ENCODE assay signal across 22 cellular contexts in genomic region chr15:93566777-93567176, GRCh38.
DNase-seq lines count a peak whose midpoint lies in the region; ATAC-seq and TF ChIP-seq lines count a peak whose summit lies in the region.
"Had no signal": no experiment of that assay in that cellular context is flagged by ENCODE, and none has a peak within 500 bp of the region (broad histone marks: within the 10 kb centered on the region; RNA-seq: fewer than 3 reads in every experiment).

No MANE protein-coding gene starts in this region.

- H3K36me3 ChIP-seq in A673 (ENCODE audit: insufficient read depth, low read length, poor library complexity, severe bottlenecking), result no peaks in the 10 kb centered on the region

- TF ChIP-seq CTCF in A673 (conservative IDR thresholded peaks at IDR 0.05; ENCODE audit: low read depth, low read length) (no peak), epithelial cell of proximal tubule (conservative IDR thresholded peaks at IDR 0.05; ENCODE audit: low read depth, low read length) (peak; percentile 5)

- H3K27me3 ChIP-seq in A673 (replicated peaks; ENCODE audit: insufficient read depth, low read depth, low read length, poor library complexity), result no peaks in the 10 kb centered on the region

- BruUV-seq in A673 (replicated peaks; lab: Mats Ljungman, UMichigan), result no TSS peak

- H3K4me3 ChIP-seq in A673 (ENCODE audit: low read depth, low read length, poor library complexity, severe bottlenecking), result no peak overlapping the region
- H3K4me3 ChIP-seq in epithelial cell of proximal tubule (ENCODE audit: low read depth, low read length), result no peak overlapping the region
- H3K4me3 ChIP-seq: psoas muscle had no signal

- H3K4me1 Mint-ChIP-seq in activated CD8-positive, alpha-beta memory T cell treated with anti-CD3 and anti-CD28 coated beads, Interleukin-2, amount 10 ng/mL, durations not matched to agents 7 days and 5 days, result peaks cover 6% of the 10 kb centered on the region
- H3K4me1 Mint-ChIP-seq: central memory CD8-positive, alpha-beta T cell; T-helper 17 cell had no signal

- no peaks in the 10 kb centered on the region for H3K27me3 Mint-ChIP-seq in activated CD8-positive, alpha-beta memory T cell treated with anti-CD3 and anti-CD28 coated beads, Interleukin-2, amount 10 ng/mL, durations not matched to agents 7 days and 5 days

- no peaks in the 10 kb centered on the region for H3K9me3 ChIP-seq in A673 (ENCODE audit: low read depth, low read length, poor library complexity, severe bottlenecking)
- H3K9me3 ChIP-seq: psoas muscle had no signal

- CTCF ChIA-PET in A673 (lab: Charles Lee), result no interaction called here
- CTCF ChIA-PET in activated CD8-positive, alpha-beta memory T cell treated with anti-CD3 and anti-CD28 coated beads, Interleukin-2, amount 10 ng/mL, durations not matched to agents 7 days and 5 days (lab: Charles Lee), result no interaction called here

- no peaks in the 10 kb centered on the region for H3K36me3 Mint-ChIP-seq in activated CD8-positive, alpha-beta memory T cell treated with anti-CD3 and anti-CD28 coated beads, Interleukin-2, amount 10 ng/mL, durations not matched to agents 7 days and 5 days

- H3K4me1 ChIP-seq in A673 (ENCODE audit: insufficient read depth, low read length, poor library complexity, severe bottlenecking), result no peaks in the 10 kb centered on the region
- H3K4me1 ChIP-seq: psoas muscle had no signal

- DNase-seq in A673 (ENCODE audit: low spot score) (peak; percentile 4), COLO668 (lab: John Stamatoyannopoulos, UW; ENCODE audit: unreplicated experiment) (peak; percentile 12), NCI-H748 treated with DMSO at 0.1 percent for 48 hours (lab: John Stamatoyannopoulos, UW) (peak; percentile 8), epithelial cell of proximal tubule (ENCODE audit: low read depth) (no peak), SK-N-DZ (ENCODE audit: low spot score) (no peak), NOMO-1 treated with dmso at 0.1 percent for 144 hours (lab: John Stamatoyannopoulos, UW; ENCODE audit: unreplicated experiment) (no peak)
- DNase-seq in activated CD8-positive, alpha-beta memory T cell treated with anti-CD3 and anti-CD28 coated beads, Interleukin-2, amount 10 ng/mL, durations not matched to agents 7 days and 5 days, result no peak
- DNase-seq: AML-193; effector memory CD4-positive, alpha-beta T cell; HCEC 1CT; KBM-7; kidney glomerular epithelial cell; midbrain; NCI-H1092 treated with DMSO at 0.1 percent for 48 hours; NCI-H2171; psoas muscle; stimulated activated CD8-positive, alpha-beta memory T cell treated with anti-CD3 and anti-CD28 coated beads, Interleukin-4, amount 100 ng/mL, for 48 hours; T-helper 17 cell had no signal

- intact Hi-C loops in A673 (cut with micrococcal nuclease; ENCODE audit: unreplicated experiment), result no loop called here

- H3K27ac Mint-ChIP-seq in activated CD8-positive, alpha-beta memory T cell treated with anti-CD3 and anti-CD28 coated beads, Interleukin-2, amount 10 ng/mL, durations not matched to agents 7 days and 5 days, result no peak overlapping the region
- H3K27ac Mint-ChIP-seq: activated T-helper 2 cell treated with anti-CD3 and anti-CD28 coated beads, Interferon-gamma antibody, Interleukin-2, Interleukin-4, amounts not matched to agents 10 μg/mL and 5 μg/mL and 100 μg/mL, durations not matched to agents 14 hours and 24 hours and 36 hours; T-helper 17 cell had no signal

- POLR2A ChIA-PET in A673 (lab: Charles Lee; ENCODE audit: low non-redundant PET), result no interaction called here

- H3K4me3 Mint-ChIP-seq in activated CD8-positive, alpha-beta memory T cell treated with anti-CD3 and anti-CD28 coated beads, Interleukin-2, amount 10 ng/mL, durations not matched to agents 7 days and 5 days, result no peak overlapping the region
- H3K4me3 Mint-ChIP-seq: central memory CD8-positive, alpha-beta T cell; T-helper 17 cell had no signal

- no peak overlapping the region for H3K27ac ChIP-seq in A673 (ENCODE audit: low read depth, low read length, poor library complexity, severe bottlenecking)
- H3K27ac ChIP-seq: HL-60, psoas muscle had no signal

- ATAC-seq in activated CD8-positive, alpha-beta memory T cell treated with anti-CD3 and anti-CD28 coated beads, Interleukin-2, amount 10 ng/mL, durations not matched to agents 7 days and 5 days, result no peak
- no peak for ATAC-seq in HG03097 (IDR thresholded peaks at IDR 0.05; ENCODE audit: low FRiP score, unreplicated experiment)
- ATAC-seq: T-helper 17 cell had no signal

- no peaks in the 10 kb centered on the region for H3K9me3 Mint-ChIP-seq in activated CD8-positive, alpha-beta memory T cell treated with anti-CD3 and anti-CD28 coated beads, Interleukin-2, amount 10 ng/mL, durations not matched to agents 7 days and 5 days (ENCODE audit: low read depth)
- H3K9me3 Mint-ChIP-seq: activated T-helper 2 cell treated with anti-CD3 and anti-CD28 coated beads, Interferon-gamma antibody, Interleukin-2, Interleukin-4, amounts not matched to agents 10 μg/mL and 5 μg/mL and 100 μg/mL, durations not matched to agents 14 hours and 24 hours and 36 hours; central memory CD8-positive, alpha-beta T cell had no signal

Comparison
In these comparisons a context has a peak if more than half of its experiments do, and no peak if none do; other contexts are left out.
1. DNase-seq: peak in A673 (single experiment), COLO668 (single experiment) and NCI-H748 treated with DMSO at 0.1 percent for 48 hours (single experiment); none in epithelial cell of proximal tubule (single experiment), SK-N-DZ (single experiment), NOMO-1 treated with dmso at 0.1 percent for 144 hours (single experiment) and activated CD8-positive, alpha-beta memory T cell treated with anti-CD3 and anti-CD28 coated beads, Interleukin-2, amount 10 ng/mL, durations not matched to agents 7 days and 5 days (single experiment).